In the genomic region with DNA sequence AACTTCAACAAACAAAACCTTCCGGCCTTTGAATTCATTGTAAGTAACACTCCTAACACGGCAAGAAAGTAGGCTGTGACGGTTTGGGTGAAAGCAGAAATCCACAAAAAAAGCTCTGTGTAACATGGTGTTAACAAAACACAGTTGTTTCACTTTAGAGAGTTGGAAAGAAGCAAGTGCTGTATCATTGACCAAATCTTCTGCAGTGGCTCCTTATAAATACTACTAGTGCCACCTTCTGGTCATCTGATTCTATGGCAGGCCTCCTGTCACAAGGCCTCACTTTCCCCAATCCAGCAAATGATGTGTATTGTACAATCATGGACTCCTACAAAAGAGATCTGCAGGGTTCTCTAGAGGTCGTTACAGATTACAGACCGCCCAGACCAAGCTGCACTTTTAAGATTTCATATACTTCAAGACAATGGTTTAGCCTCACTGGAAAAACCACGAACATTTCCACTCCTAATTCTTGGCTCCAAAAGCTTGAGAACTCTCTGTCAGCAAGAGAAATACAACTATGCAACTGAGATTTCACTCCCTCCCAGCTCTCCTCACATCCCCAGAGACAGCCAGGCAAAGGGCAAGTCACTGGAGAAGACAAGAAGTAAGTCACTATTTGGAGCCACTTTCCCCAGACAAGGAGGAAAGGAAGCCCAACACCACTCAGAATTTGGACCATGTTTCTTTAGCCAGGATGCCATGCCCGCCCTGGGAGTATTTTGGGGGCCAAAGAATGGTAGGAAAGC, we compare ENCODE assay signal across 8 cellular contexts.
DNase-seq lines count a peak whose midpoint lies in the region; ATAC-seq lines count a peak whose summit lies in the region.

No MANE protein-coding gene starts in this region.

- ATAC-seq in HG03139 (IDR thresholded peaks at IDR 0.05; ENCODE audit: unreplicated experiment), result peak; percentile 94

- intact Hi-C loops in head of caudate nucleus (cut with DNase I), result no loop called here

- H3K9me3 Mint-ChIP-seq in activated naive CD8-positive, alpha-beta T cell treated with anti-CD3 and anti-CD28 coated beads for 36 hours, result no peaks in the 10 kb centered on the region

- no peak overlapping the region for H3K27ac Mint-ChIP-seq in activated naive CD8-positive, alpha-beta T cell treated with anti-CD3 and anti-CD28 coated beads for 36 hours

- H3K27me3 Mint-ChIP-seq in activated naive CD8-positive, alpha-beta T cell treated with anti-CD3 and anti-CD28 coated beads for 36 hours, result no peaks in the 10 kb centered on the region

- no peaks in the 10 kb centered on the region for H3K4me1 Mint-ChIP-seq in activated naive CD8-positive, alpha-beta T cell treated with anti-CD3 and anti-CD28 coated beads for 36 hours

- H3K4me3 Mint-ChIP-seq in activated naive CD8-positive, alpha-beta T cell treated with anti-CD3 and anti-CD28 coated beads for 36 hours, result no peak overlapping the region

- H3K36me3 Mint-ChIP-seq in activated naive CD8-positive, alpha-beta T cell treated with anti-CD3 and anti-CD28 coated beads for 36 hours, result no peaks in the 10 kb centered on the region

- DNase-seq in DMS79 treated with DMSO at 0.1 percent for 48 hours (lab: John Stamatoyannopoulos, UW) (peak; percentile 33), GM19240 (ENCODE audit: insufficient read length, low spot score) (peak; percentile 29), NCI-H2227 (lab: John Stamatoyannopoulos, UW; ENCODE audit: unreplicated experiment) (peak; percentile 59), head of caudate nucleus (peak in 34 of 42 donors; percentile 9 to 82 (median 50)), pons (ENCODE audit: low spot score) (peak; percentile 94)
- peak; percentile 4 for DNase-seq in activated naive CD8-positive, alpha-beta T cell treated with anti-CD3 and anti-CD28 coated beads for 36 hours
- no peak for DNase-seq in NK-92 treated with Interleukin-12 subunit alpha and Interleukin-12 subunit beta, amount 100 ng/mL, for 24 hours (lab: John Stamatoyannopoulos, UW)
